In genomic region chr11:10459029-10459970, GRCh38 we compare ENCODE assay signal across 8 cellular contexts. TPM values are rescaled to one million over a fixed set of nuclear protein-coding genes. Genes with fewer than 3 reads are reported as not detected.
DNase-seq lines count a peak whose midpoint lies in the region; ATAC-seq, FAIRE-seq and TF ChIP-seq lines count a peak whose summit lies in the region.

No MANE protein-coding gene starts in this region.

- H3K27ac Mint-ChIP-seq in natural killer cell: peak overlapping the region; percentile 87 to 88

- no peaks in the 10 kb centered on the region for H3K27me3 Mint-ChIP-seq in natural killer cell (ENCODE audit: low read depth in 2 of 2)

- peak; percentile 48 for ATAC-seq in GM19023 (IDR thresholded peaks at IDR 0.05; ENCODE audit: unreplicated experiment)
- ATAC-seq in HG02970 (IDR thresholded peaks at IDR 0.05; ENCODE audit: low FRiP score, unreplicated experiment): peak; percentile 39
- peak; percentile 72 to 79 (median 72) for ATAC-seq in natural killer cell

- peaks cover 31 to 43% of the 10 kb centered on the region in 2 donors for H3K4me1 Mint-ChIP-seq in natural killer cell

- DNase-seq in SK-N-DZ (ENCODE audit: low spot score) (peak; percentile 59), natural killer cell (peak; percentile 27), frontal cortex (ENCODE audit: low spot score in 2 of 2) (no peak), NCI-H146 treated with DMSO at 0.1 percent for 48 hours (lab: John Stamatoyannopoulos, UW; ENCODE audit: unreplicated experiment) (no peak), ureter (ENCODE audit: low spot score) (no peak)
- DNase-seq in activated naive CD4-positive, alpha-beta T cell treated with Interleukin-2 at 50 U/mL for 16 hours: peak; percentile 60

- no peak for FAIRE-seq in frontal cortex (lab: Jason Lieb, UNC)

- H3K4me3 Mint-ChIP-seq in natural killer cell: peak overlapping the region; percentile 62

- H3K36me3 Mint-ChIP-seq in natural killer cell: peaks cover 7% of the 10 kb centered on the region

- no peaks in the 10 kb centered on the region for H3K9me3 Mint-ChIP-seq in natural killer cell

- TF ChIP-seq CTCF in natural killer cell (IDR thresholded peaks at IDR 0.05): no peak

- intact Hi-C loops in natural killer cell (cut with micrococcal nuclease): loop anchor here (5.0 kb wide), 1 partner anchor 47 kb away; no protein-coding TSS in a partner anchor

RNA-seq across cellular contexts. Expression of gene AMPD3, which starts 4.2 kb away (rescaled TPM):
- polyA plus RNA-seq in SK-N-DZ (2014; cell fraction: cytosol; rRNA removed): 5.2 and 13.0 TPM in 2 replicates
- polyA plus RNA-seq in SK-N-DZ (2014; cell fraction: nucleus; rRNA removed): 8.2 and 8.4 TPM in 2 replicates
- total RNA-seq in natural killer cell: 1 to 10 TPM; 5.5 to 9.2 (median 6.8) TPM
- 0.82 TPM for total RNA-seq in frontal cortex
- 24.7 TPM for total RNA-seq in ureter

Comparison
In these comparisons a context has a peak if more than half of its experiments do, and no peak if none do; other contexts are left out.
1. DNase-seq: peak in SK-N-DZ (single experiment), activated naive CD4-positive, alpha-beta T cell treated with Interleukin-2 at 50 U/mL for 16 hours (single experiment) and natural killer cell (single experiment); none in frontal cortex (0 of 2), NCI-H146 treated with DMSO at 0.1 percent for 48 hours (single experiment) and ureter (single experiment).
2. Peak in every context shown above with its lines, with median percentiles within 50 percentile points of each other: ATAC-seq.